ENCODE assay signal across 1 cellular context in the genomic region with DNA sequence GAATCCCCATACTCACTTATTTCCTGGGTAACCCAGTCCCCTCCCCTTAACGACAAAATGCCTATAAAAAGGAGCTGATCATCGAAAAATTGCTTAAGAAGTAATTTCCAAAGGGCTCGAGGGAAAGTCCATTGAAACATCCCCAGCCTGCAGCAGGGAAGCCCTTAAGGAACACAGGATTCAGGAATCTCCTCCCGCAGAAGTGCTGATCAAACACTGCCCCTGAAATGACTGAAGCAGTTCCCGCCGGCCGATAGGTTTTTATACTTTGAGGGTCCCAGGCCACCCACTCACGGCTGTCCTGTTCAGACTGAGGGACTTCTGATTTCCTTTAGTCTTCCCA.
TF ChIP-seq lines count a peak whose summit lies in the region.

No MANE protein-coding gene starts in this region.

TF ChIP-seq in GM23338, 12 proteins besides CTCF, POLR2A, EP300 and RAD21 (continued from another document):
- TF ChIP-seq, protein P1, sequence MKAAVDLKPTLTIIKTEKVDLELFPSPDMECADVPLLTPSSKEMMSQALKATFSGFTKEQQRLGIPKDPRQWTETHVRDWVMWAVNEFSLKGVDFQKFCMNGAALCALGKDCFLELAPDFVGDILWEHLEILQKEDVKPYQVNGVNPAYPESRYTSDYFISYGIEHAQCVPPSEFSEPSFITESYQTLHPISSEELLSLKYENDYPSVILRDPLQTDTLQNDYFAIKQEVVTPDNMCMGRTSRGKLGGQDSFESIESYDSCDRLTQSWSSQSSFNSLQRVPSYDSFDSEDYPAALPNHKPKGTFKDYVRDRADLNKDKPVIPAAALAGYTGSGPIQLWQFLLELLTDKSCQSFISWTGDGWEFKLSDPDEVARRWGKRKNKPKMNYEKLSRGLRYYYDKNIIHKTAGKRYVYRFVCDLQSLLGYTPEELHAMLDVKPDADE (IDR thresholded peaks at IDR 0.05) = no peak
- TF ChIP-seq, protein P2, sequence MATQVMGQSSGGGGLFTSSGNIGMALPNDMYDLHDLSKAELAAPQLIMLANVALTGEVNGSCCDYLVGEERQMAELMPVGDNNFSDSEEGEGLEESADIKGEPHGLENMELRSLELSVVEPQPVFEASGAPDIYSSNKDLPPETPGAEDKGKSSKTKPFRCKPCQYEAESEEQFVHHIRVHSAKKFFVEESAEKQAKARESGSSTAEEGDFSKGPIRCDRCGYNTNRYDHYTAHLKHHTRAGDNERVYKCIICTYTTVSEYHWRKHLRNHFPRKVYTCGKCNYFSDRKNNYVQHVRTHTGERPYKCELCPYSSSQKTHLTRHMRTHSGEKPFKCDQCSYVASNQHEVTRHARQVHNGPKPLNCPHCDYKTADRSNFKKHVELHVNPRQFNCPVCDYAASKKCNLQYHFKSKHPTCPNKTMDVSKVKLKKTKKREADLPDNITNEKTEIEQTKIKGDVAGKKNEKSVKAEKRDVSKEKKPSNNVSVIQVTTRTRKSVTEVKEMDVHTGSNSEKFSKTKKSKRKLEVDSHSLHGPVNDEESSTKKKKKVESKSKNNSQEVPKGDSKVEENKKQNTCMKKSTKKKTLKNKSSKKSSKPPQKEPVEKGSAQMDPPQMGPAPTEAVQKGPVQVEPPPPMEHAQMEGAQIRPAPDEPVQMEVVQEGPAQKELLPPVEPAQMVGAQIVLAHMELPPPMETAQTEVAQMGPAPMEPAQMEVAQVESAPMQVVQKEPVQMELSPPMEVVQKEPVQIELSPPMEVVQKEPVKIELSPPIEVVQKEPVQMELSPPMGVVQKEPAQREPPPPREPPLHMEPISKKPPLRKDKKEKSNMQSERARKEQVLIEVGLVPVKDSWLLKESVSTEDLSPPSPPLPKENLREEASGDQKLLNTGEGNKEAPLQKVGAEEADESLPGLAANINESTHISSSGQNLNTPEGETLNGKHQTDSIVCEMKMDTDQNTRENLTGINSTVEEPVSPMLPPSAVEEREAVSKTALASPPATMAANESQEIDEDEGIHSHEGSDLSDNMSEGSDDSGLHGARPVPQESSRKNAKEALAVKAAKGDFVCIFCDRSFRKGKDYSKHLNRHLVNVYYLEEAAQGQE (IDR thresholded peaks at IDR 0.05; ENCODE audit: unreplicated experiment) = no peak
- TF ChIP-seq NANOG (IDR thresholded peaks at IDR 0.05; ENCODE audit: borderline replicate concordance) (no peak), CREB1 (CRISPR knock-in tag; IDR thresholded peaks at IDR 0.05; ENCODE audit: low read depth) (no peak)
